ENCODE assay signal across 9 cellular contexts in genomic region chr18:22171263-22171838, GRCh38. TPM values are rescaled to one million over a fixed set of nuclear protein-coding genes. Genes with fewer than 3 reads are reported as not detected.
DNase-seq lines count a peak whose midpoint lies in the region; ATAC-seq and TF ChIP-seq lines count a peak whose summit lies in the region.
"Had no signal": no experiment of that assay in that cellular context is flagged by ENCODE, and none has a peak within 500 bp of the region (broad histone marks: within the 10 kb centered on the region; RNA-seq: fewer than 3 reads in every experiment).

No MANE protein-coding gene starts in this region.

- peak overlapping the region; percentile 56; the same call in 1 of the 2 replicates for H3K4me3 ChIP-seq in GM08714 (ENCODE audit: low read length)
- H3K4me3 ChIP-seq in body of pancreas: peak overlapping the region; percentile 89 to 97
- H3K4me3 ChIP-seq in skeletal muscle tissue (ENCODE audit: low read length in 3 of 3): peak overlapping the region; percentile 67 to 86 (median 84)

- TF ChIP-seq POLR2A in body of pancreas (IDR thresholded peaks at IDR 0.05): no peak

- ATAC-seq in body of pancreas: no peak
- ATAC-seq in GM21825 (IDR thresholded peaks at IDR 0.05; ENCODE audit: unreplicated experiment): no peak

- H3K27ac ChIP-seq in body of pancreas: peak overlapping the region; percentile 95 to 100 (median 98)
- H3K27ac ChIP-seq in skeletal muscle tissue (ENCODE audit: low read depth, low read length): no peak overlapping the region

- H3K27me3 ChIP-seq in body of pancreas: no peaks in the 10 kb centered on the region
- peaks cover 78 to 88% (median 85%) of the 10 kb centered on the region in 3 donors for H3K27me3 ChIP-seq in skeletal muscle tissue (ENCODE audit: control insufficient read depth in 3 of 3, insufficient read depth in 3 of 3, low read length in 3 of 3)

- peaks cover 7% of the 10 kb centered on the region for H3K4me1 ChIP-seq in body of pancreas
- H3K4me1 ChIP-seq in skeletal muscle tissue (ENCODE audit: control insufficient read depth in 3 of 3, insufficient read depth in 3 of 3, low read length in 3 of 3): peaks cover 15 to 37% (median 29%) of the 10 kb centered on the region in 3 donors

- H3K9ac ChIP-seq in skeletal muscle tissue (ENCODE audit: low read depth in 1 of 3, low read length in 3 of 3): peak overlapping the region in 2 of 3 donors; percentile 32 to 45

- H3K9me3 ChIP-seq in body of pancreas (no peaks in the 10 kb centered on the region), skeletal muscle tissue (ENCODE audit: control insufficient read depth in 3 of 3, low read length in 3 of 3) (no peaks in the 10 kb centered on the region)

- WGBS in body of pancreas, 2 donors: 1% methylated on average over 47 of the region's 73 CpGs; no CpG with 5 or more reads in 1 of the 2 donors

- intact Hi-C loops in body of pancreas (cut with DNase I): loop anchor here (10.0 kb wide), 2 partner anchors 177 to 393 kb away; no protein-coding TSS in a partner anchor

- no peak for TF ChIP-seq CTCF in body of pancreas (IDR thresholded peaks at IDR 0.05)

- peak in 3 of 4 donors; percentile 39 to 49 (median 42) for DNase-seq in body of pancreas
- DNase-seq in islet precursor cell: peak; percentile 52
- no peak for DNase-seq in NCI-H2107 treated with DMSO at 0.1 percent for 48 hours (lab: John Stamatoyannopoulos, UW; ENCODE audit: unreplicated experiment)
- no peak for DNase-seq in nucleus accumbens (lab: John Stamatoyannopoulos, UW)
- no peak for DNase-seq in GOT3 (lab: John Stamatoyannopoulos, UW)

- no peaks in the 10 kb centered on the region for H3K36me3 ChIP-seq in body of pancreas (replicated peaks in 1 of 2; ENCODE audit: insufficient read depth in 1 of 2, low read depth in 2 of 2)
- H3K36me3 ChIP-seq in skeletal muscle tissue (ENCODE audit: control insufficient read depth in 3 of 3, insufficient read depth in 3 of 3, low read length in 3 of 3): no peaks in the 10 kb centered on the region

RNA-seq across cellular contexts. Expression of gene GATA6, which starts 2.0 kb away (rescaled TPM):
- total RNA-seq in body of pancreas (100 to 1,000 TPM in 1 of 2 donors, 10 to 100 TPM in 1; 41.8 to 114 TPM), skeletal muscle tissue (2.6 TPM)
- total RNA-seq: activated T-helper 1 cell treated with anti-CD3 and anti-CD28 coated beads, Interleukin-12 subunit alpha, Interleukin-12 subunit beta, Interleukin-2, Interleukin-4 antibody, amounts not matched to agents 30 ng/mL and 10 ng/mL and 1 ng/mL, durations not matched to agents 14 hours and 24 hours and 36 hours had no signal

Comparison
In these comparisons a context has a peak if more than half of its experiments do, and no peak if none do; other contexts are left out.
1. DNase-seq: peak in body of pancreas (3 of 4) and islet precursor cell (single experiment); none in NCI-H2107 treated with DMSO at 0.1 percent for 48 hours (single experiment), nucleus accumbens (0 of 56) and GOT3 (single experiment).
2. RNA of gene GATA6, which starts 2.0 kb away (total RNA-seq): 41.8 to 114 TPM in body of pancreas; 2.6 TPM in skeletal muscle tissue (single experiment); every median in the first group is over 10 times any median in the second.
3. Peak in every context shown above with its lines, with median percentiles within 50 percentile points of each other: H3K4me3 ChIP-seq.